Comparison of ENCODE assay signal across 8 cellular contexts in genomic region chr6:18595774-18596528, GRCh38.
DNase-seq lines count a peak whose midpoint lies in the region; ATAC-seq, FAIRE-seq and TF ChIP-seq lines count a peak whose summit lies in the region.

No MANE protein-coding gene starts in this region.

- H3K4me3 ChIP-seq in A549 (no peak overlapping the region), GM12865 (ENCODE audit: low read depth, low read length) (no peak overlapping the region)

- WGBS in A549 (ENCODE audit: missing lambda C conversion rate): 6% methylated on average over 11 of the region's 11 CpGs

- H3K27ac ChIP-seq in A549: no peak overlapping the region

- DNase-seq in A549 (ENCODE audit: low read depth in 1 of 2, low spot score in 1 of 2): peak; percentile 18 to 56
- peak; percentile 65 for DNase-seq in GM12865 (ENCODE audit: low read depth)
- peak; percentile 82 for DNase-seq in NCI-H1105 treated with DMSO at 0.1 percent for 48 hours (lab: John Stamatoyannopoulos, UW)
- peak; percentile 36 for DNase-seq in SW480 (ENCODE audit: low spot score)
- DNase-seq in cerebellar cortex (ENCODE audit: low spot score): peak; percentile 70
- DNase-seq in kidney tubule cell (ENCODE audit: low spot score): peak; percentile 58
- peak; percentile 7 for DNase-seq in stimulated activated CD4-positive, alpha-beta T cell treated with anti-CD3 and anti-CD28 coated beads, Interleukin-4, amount 100 ng/mL, for 1 hour

- peak; percentile 77 to 79 for TF ChIP-seq RAD21 in A549 (conservative IDR thresholded peaks at IDR 0.05 in 1 of 2, IDR thresholded peaks at IDR 0.05 in 1 of 2)

- peak; percentile 74 for TF ChIP-seq CTCF in A549 (IDR thresholded peaks at IDR 0.05)
- peak; percentile 94 for TF ChIP-seq CTCF in GM12865 (IDR thresholded peaks at IDR 0.05; ENCODE audit: insufficient read depth, low read depth, low read length, missing control alignments)

- POLR2A ChIA-PET in A549 (lab: Yijun Ruan, JAX): no interaction called here

- TF ChIP-seq POLR2A in A549 (IDR thresholded peaks at IDR 0.05; ENCODE audit: low read length): no peak

- no peaks in the 10 kb centered on the region for H3K4me1 ChIP-seq in A549

- CTCF ChIA-PET in A549 (lab: Yijun Ruan, JAX): interaction anchor here (0.6 to 2.8 kb wide), 12 partner anchors 10 to 1645 kb away, joined by 3 to 14 read pairs (median 3); no protein-coding TSS in a partner anchor

- ATAC-seq in A549 (peak; percentile 85 to 87; a peak in 5 of 6 replicates), HG02642 (IDR thresholded peaks at IDR 0.05; ENCODE audit: poor library complexity, unreplicated experiment) (peak; percentile 83)

- no peak overlapping the region for H3K4me2 ChIP-seq in A549

- no peak for TF ChIP-seq EP300 in A549 (IDR thresholded peaks at IDR 0.05)

- no peak for FAIRE-seq in A549 (lab: Jason Lieb, UNC)

- no peaks in the 10 kb centered on the region for H3K9me3 ChIP-seq in A549

TF ChIP-seq in A549, 52 proteins besides CTCF, POLR2A, EP300 and RAD21:
- TF ChIP-seq SMC3 (IDR thresholded peaks at IDR 0.05): peak; percentile 51
- no peak for TF ChIP-seq HDAC2 (IDR thresholded peaks at IDR 0.05)

Comparison
In these comparisons a context has a peak if more than half of its experiments do, and no peak if none do; other contexts are left out.
1. DNase-seq: peak in every context shown above with its lines; median percentile 82 in NCI-H1105 treated with DMSO at 0.1 percent for 48 hours; 70 in cerebellar cortex; 65 in GM12865; 58 in kidney tubule cell; 37 in A549; 36 in SW480; 7 in stimulated activated CD4-positive, alpha-beta T cell treated with anti-CD3 and anti-CD28 coated beads, Interleukin-4, amount 100 ng/mL, for 1 hour.